In the genomic region with DNA sequence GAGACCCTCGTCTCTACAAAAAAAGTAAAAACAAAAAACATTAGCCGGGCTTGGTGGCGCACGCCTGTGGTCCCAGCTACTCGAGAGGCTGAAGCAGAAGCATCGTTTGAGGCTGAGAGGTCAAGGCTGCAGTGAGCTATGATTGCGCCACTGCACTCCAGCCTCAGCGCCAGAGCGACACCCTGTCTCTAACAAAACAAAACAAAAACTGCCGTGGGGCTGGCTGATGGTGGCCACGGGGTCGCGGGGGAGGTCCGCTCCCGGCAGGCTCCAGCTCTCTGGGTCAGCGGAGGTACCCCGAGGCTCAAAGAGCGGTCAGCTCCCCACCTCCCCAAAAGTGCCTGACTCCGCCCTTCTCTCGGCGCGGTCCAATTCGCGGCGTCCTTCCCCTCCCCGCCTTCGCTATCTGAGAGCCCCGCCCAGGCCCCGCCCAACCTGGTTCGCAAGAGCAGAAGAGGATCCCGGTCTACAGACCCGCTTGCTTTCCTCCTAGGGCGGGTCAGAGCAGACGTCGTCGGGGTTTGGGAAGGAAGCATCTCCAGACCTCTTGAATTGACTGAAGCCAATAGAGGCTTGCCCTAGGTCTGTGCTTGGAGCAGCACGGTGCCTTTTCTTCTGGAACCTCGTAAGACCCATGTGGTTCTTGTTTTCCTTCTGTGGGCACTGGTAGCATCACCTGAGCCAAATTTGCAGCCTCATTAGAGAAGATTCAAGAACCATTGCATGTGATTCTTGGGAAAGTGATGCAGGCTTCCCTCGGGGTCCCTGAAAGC, we compare ENCODE assay signal across 8 cellular contexts. TPM values are rescaled to one million over a fixed set of nuclear protein-coding genes. Genes with fewer than 3 reads are reported as not detected.
A peak's percentile ranks its signal among the peaks of the same experiment; 100 is the strongest.
DNase-seq lines count a peak whose midpoint lies in the region; TF ChIP-seq lines count a peak whose summit lies in the region.

No MANE protein-coding gene starts in this region.

- H3K4me3 ChIP-seq in HEK293 (ENCODE audit: low read depth, low read length) (peak overlapping the region; percentile 37), SU-DHL-6 (ENCODE audit: insufficient read depth, low read length, poor library complexity, severe bottlenecking) (peak overlapping the region; percentile 43), iPS-15b (ENCODE audit: low read depth, low read length) (peak overlapping the region; percentile 56), testis (peak overlapping the region in 1 of 2 donors; percentile 12)

- H3K27me3 ChIP-seq in SU-DHL-6 (ENCODE audit: low read length) (0 out of 2 replicates have a peak, but pooled peaks cover 3% of the 10 kb centered on the region), iPS-15b (ENCODE audit: control insufficient read depth, insufficient read depth, low read length) (peaks cover 80% of the 10 kb centered on the region), testis (peaks cover under 1% of the 10 kb centered on the region)

- H3K4me2 ChIP-seq in SU-DHL-6 (ENCODE audit: low read depth, low read length, poor library complexity, severe bottlenecking) = peak overlapping the region; percentile 40

- no peaks in the 10 kb centered on the region for H3F3A ChIP-seq in SU-DHL-6 (ENCODE audit: insufficient read depth)

- no peaks in the 10 kb centered on the region for H3K79me2 ChIP-seq in SU-DHL-6 (ENCODE audit: insufficient read depth, low read length)

- H3K27ac ChIP-seq in HEK293 (ENCODE audit: extremely low read depth, low read depth, low read length) = no peak overlapping the region
- H3K27ac ChIP-seq in SU-DHL-6 (ENCODE audit: low read depth, low read length) = no peak overlapping the region
- no peak overlapping the region for H3K27ac ChIP-seq in testis

- H3K4me1 ChIP-seq in HEK293 (ENCODE audit: control insufficient read depth, insufficient read depth, low read length) (peaks cover 6% of the 10 kb centered on the region; the same call in 1 of the 2 replicates), iPS-15b (ENCODE audit: control insufficient read depth, insufficient read depth, low read length) (peaks cover 5% of the 10 kb centered on the region), testis (peaks cover 7% of the 10 kb centered on the region)

- no peaks in the 10 kb centered on the region for H3K9me2 ChIP-seq in SU-DHL-6 (replicated peaks; ENCODE audit: insufficient read depth, low read length)

- H3K9me3 ChIP-seq in HEK293 (ENCODE audit: control insufficient read depth, insufficient read depth, low read depth, low read length) = no peaks in the 10 kb centered on the region
- no peaks in the 10 kb centered on the region for H3K9me3 ChIP-seq in SU-DHL-6 (ENCODE audit: insufficient read depth, low read length)
- no peaks in the 10 kb centered on the region for H3K9me3 ChIP-seq in iPS-15b (ENCODE audit: control insufficient read depth, insufficient read depth, low read length)
- no peaks in the 10 kb centered on the region for H3K9me3 ChIP-seq in testis

- peak overlapping the region; percentile 21 for H2AFZ ChIP-seq in SU-DHL-6 (ENCODE audit: low read depth, low read length, severe bottlenecking)

- H3K9ac ChIP-seq in SU-DHL-6 (ENCODE audit: low read length) = no peak overlapping the region
- no peak overlapping the region for H3K9ac ChIP-seq in iPS-15b (ENCODE audit: low read depth, low read length)

- POLR2A ChIA-PET in HEK293 (lab: Yijun Ruan, JAX) = interaction anchor here (0.5 to 1.7 kb wide), 3 partner anchors 8 to 20 kb away, joined by 3 to 4 read pairs (median 3); a partner anchor contains a TSS

- TF ChIP-seq POLR2A in testis (IDR thresholded peaks at IDR 0.05) = no peak

- no peaks in the 10 kb centered on the region for H3K36me3 ChIP-seq in HEK293 (ENCODE audit: control insufficient read depth in 2 of 2, insufficient read depth in 1 of 2, low read length in 2 of 2)
- H3K36me3 ChIP-seq in SU-DHL-6 (ENCODE audit: low read length) = no peaks in the 10 kb centered on the region
- H3K36me3 ChIP-seq in iPS-15b (ENCODE audit: control insufficient read depth, insufficient read depth, low read length) = no peaks in the 10 kb centered on the region
- no peaks in the 10 kb centered on the region for H3K36me3 ChIP-seq in testis (ENCODE audit: low read depth, missing control alignments)

- DNase-seq in DMS79 (lab: John Stamatoyannopoulos, UW) (peak; percentile 19), testis (peak; percentile 47), ACHN (no peak), hippocampal formation (lab: John Stamatoyannopoulos, UW) (no peak), SKM-1 (lab: John Stamatoyannopoulos, UW; ENCODE audit: unreplicated experiment) (no peak)

- H4K20me1 ChIP-seq in SU-DHL-6 (ENCODE audit: low read depth, low read length) = no peaks in the 10 kb centered on the region

- CTCF ChIA-PET in HEK293 (lab: Yijun Ruan, JAX) = interaction anchor here (0.5 to 8.1 kb wide), 6 partner anchors 16 to 315 kb away, joined by 3 to 46 read pairs (median 12); no protein-coding TSS in a partner anchor

- in situ Hi-C loops in ACHN (cut with HindIII; ENCODE audit: low pct_ligation_motif_present, low pct_unique_long_range_greater_than_20kb, low sequenced_read_pairs) = no loop called here

- no peak for TF ChIP-seq CTCF in HEK293 (tag by site-specific recombination; IDR thresholded peaks at IDR 0.05)
- no peak for TF ChIP-seq CTCF in SU-DHL-6 (IDR thresholded peaks at IDR 0.05; ENCODE audit: insufficient read depth, low read length, poor library complexity, severe bottlenecking)
- no peak for TF ChIP-seq CTCF in testis (IDR thresholded peaks at IDR 0.05)

- WGBS in testis, 2 donors = 2% methylated on average over 33 to 39 of the region's 39 CpGs

- intact Hi-C loops in testis (cut with DNase I; ENCODE audit: low total_unique reads) = no loop called here

TF ChIP-seq in HEK293, 187 proteins besides CTCF, POLR2A, EP300 and RAD21 (continues in another document):
- TF ChIP-seq, protein P1, sequence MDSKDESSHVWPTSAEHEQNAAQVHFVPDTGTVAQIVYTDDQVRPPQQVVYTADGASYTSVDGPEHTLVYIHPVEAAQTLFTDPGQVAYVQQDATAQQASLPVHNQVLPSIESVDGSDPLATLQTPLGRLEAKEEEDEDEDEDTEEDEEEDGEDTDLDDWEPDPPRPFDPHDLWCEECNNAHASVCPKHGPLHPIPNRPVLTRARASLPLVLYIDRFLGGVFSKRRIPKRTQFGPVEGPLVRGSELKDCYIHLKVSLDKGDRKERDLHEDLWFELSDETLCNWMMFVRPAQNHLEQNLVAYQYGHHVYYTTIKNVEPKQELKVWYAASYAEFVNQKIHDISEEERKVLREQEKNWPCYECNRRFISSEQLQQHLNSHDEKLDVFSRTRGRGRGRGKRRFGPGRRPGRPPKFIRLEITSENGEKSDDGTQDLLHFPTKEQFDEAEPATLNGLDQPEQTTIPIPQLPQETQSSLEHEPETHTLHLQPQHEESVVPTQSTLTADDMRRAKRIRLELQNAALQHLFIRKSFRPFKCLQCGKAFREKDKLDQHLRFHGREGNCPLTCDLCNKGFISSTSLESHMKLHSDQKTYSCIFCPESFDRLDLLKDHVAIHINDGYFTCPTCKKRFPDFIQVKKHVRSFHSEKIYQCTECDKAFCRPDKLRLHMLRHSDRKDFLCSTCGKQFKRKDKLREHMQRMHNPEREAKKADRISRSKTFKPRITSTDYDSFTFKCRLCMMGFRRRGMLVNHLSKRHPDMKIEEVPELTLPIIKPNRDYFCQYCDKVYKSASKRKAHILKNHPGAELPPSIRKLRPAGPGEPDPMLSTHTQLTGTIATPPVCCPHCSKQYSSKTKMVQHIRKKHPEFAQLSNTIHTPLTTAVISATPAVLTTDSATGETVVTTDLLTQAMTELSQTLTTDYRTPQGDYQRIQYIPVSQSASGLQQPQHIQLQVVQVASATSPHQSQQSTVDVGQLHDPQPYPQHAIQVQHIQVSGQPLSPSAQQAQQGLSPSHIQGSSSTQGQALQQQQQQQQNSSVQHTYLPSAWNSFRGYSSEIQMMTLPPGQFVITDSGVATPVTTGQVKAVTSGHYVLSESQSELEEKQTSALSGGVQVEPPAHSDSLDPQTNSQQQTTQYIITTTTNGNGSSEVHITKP (tag by site-specific recombination; IDR thresholded peaks at IDR 0.05) = peak; percentile 55
- no peak for TF ChIP-seq ZNF701 (tag by site-specific recombination; IDR thresholded peaks at IDR 0.05)
- TF ChIP-seq, protein P2, sequence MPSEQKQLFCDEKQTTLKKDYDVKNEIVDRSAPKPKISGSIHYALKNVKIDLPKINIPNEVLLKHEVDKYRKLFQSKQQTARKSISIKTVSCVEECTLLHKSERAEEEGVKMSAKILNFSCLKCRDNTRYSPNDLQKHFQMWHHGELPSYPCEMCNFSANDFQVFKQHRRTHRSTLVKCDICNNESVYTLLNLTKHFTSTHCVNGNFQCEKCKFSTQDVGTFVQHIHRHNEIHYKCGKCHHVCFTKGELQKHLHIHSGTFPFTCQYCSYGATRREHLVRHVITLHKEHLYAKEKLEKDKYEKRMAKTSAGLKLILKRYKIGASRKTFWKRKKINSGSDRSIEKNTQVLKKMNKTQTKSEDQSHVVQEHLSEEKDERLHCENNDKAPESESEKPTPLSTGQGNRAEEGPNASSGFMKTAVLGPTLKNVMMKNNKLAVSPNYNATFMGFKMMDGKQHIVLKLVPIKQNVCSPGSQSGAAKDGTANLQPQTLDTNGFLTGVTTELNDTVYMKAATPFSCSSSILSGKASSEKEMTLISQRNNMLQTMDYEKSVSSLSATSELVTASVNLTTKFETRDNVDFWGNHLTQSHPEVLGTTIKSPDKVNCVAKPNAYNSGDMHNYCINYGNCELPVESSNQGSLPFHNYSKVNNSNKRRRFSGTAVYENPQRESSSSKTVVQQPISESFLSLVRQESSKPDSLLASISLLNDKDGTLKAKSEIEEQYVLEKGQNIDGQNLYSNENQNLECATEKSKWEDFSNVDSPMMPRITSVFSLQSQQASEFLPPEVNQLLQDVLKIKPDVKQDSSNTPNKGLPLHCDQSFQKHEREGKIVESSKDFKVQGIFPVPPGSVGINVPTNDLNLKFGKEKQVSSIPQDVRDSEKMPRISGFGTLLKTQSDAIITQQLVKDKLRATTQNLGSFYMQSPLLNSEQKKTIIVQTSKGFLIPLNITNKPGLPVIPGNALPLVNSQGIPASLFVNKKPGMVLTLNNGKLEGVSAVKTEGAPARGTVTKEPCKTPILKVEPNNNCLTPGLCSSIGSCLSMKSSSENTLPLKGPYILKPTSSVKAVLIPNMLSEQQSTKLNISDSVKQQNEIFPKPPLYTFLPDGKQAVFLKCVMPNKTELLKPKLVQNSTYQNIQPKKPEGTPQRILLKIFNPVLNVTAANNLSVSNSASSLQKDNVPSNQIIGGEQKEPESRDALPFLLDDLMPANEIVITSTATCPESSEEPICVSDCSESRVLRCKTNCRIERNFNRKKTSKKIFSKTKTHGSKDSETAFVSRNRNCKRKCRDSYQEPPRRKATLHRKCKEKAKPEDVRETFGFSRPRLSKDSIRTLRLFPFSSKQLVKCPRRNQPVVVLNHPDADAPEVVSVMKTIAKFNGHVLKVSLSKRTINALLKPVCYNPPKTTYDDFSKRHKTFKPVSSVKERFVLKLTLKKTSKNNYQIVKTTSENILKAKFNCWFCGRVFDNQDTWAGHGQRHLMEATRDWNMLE (tag by site-specific recombination; conservative IDR thresholded peaks at IDR 0.05; ENCODE audit: low read depth) = no peak

RNA-seq across cellular contexts. Expression of a gene that starts 7.8 kb away (rescaled TPM):
- not detected for total RNA-seq in testis
- polyA plus RNA-seq in testis (ENCODE audit: insufficient read depth, low read depth, low replicate concordance) = not detected

RNA-seq across cellular contexts. Expression of a gene that starts 45.5 kb away (rescaled TPM):
- total RNA-seq in testis = 1 to 10 TPM in 1 of 2 donors, under 1 TPM in 1; 0.37 to 2.9 TPM
- 3.0 TPM for polyA plus RNA-seq in testis (ENCODE audit: insufficient read depth, low read depth, low replicate concordance)

RNA-seq across cellular contexts. Expression of a gene that starts 53.0 kb away (rescaled TPM):
- total RNA-seq in testis = under 1 TPM; 0.31 to 0.55 TPM
- polyA plus RNA-seq in testis (ENCODE audit: insufficient read depth, low read depth, low replicate concordance) = 0.26 TPM

Comparison
In these comparisons a context has a peak if more than half of its experiments do, and no peak if none do; other contexts are left out.
1. DNase-seq: peak in DMS79 (single experiment) and testis (single experiment); none in ACHN (single experiment), hippocampal formation (0 of 2) and SKM-1 (single experiment).